8 cellular contexts compared by ENCODE assay signal in genomic region chr7:152145853-152146466, GRCh38.
DNase-seq lines count a peak whose midpoint lies in the region; ATAC-seq lines count a peak whose summit lies in the region.

No MANE protein-coding gene starts in this region.

- DNase-seq in DMS79 treated with DMSO at 0.1 percent for 48 hours (lab: John Stamatoyannopoulos, UW), result peak; percentile 10
- DNase-seq in DMS79 (lab: John Stamatoyannopoulos, UW), result no peak
- DNase-seq in HPDE6-E6E7 (ENCODE audit: extremely low spot score), result peak; percentile 32
- DNase-seq in SK-N-DZ (ENCODE audit: low spot score), result peak; percentile 40
- DNase-seq in dermis blood vessel endothelial cell, result peak; percentile 89
- peak; percentile 73 to 78 for DNase-seq in lung microvascular endothelial cell (ENCODE audit: low read depth in 2 of 2)

- no peak for ATAC-seq in HG02973 (IDR thresholded peaks at IDR 0.05; ENCODE audit: unreplicated experiment)
- no peak for ATAC-seq in HG03378 (IDR thresholded peaks at IDR 0.05; ENCODE audit: unreplicated experiment)
